In genomic region chr9:99560561-99560960, GRCh38 we compare ENCODE assay signal across 25 cellular contexts.
"Had no signal": no experiment of that assay in that cellular context is flagged by ENCODE, and none has a peak within 500 bp of the region (broad histone marks: within the 10 kb centered on the region; RNA-seq: fewer than 3 reads in every experiment).

No MANE protein-coding gene starts in this region.

- DNase-seq: activated B cell treated with CpG ODN at 0.5 μM for 24 hours; activated CD4-positive, alpha-beta memory T cell treated with anti-CD3 and anti-CD28 coated beads for 36 hours; activated CD4-positive, alpha-beta T cell treated with anti-CD3 and anti-CD28 coated beads for 4 hours; activated CD4-positive, alpha-beta T cell treated with anti-CD3 and anti-CD28 coated beads, Interleukin-2, amount 10 ng/mL, durations not matched to agents 24 days and 14 days; activated CD4-positive, alpha-beta T cell treated with anti-CD3 and anti-CD28 coated beads, Interleukin-2, amount 50 U/mL, for 1 hour; activated CD4-positive, alpha-beta T cell treated with anti-CD3 and anti-CD28 coated beads, Interleukin-2, amount 50 U/mL, for 4 hours; activated CD4-positive, CD25-positive, alpha-beta regulatory T cell treated with anti-CD3 and anti-CD28 coated beads, Interleukin-2, amount 50 U/mL, for 72 hours; activated CD8-positive, alpha-beta memory T cell treated with anti-CD3 and anti-CD28 coated beads, Interleukin-2, amount 10 ng/mL, durations not matched to agents 7 days and 5 days; activated CD8-positive, alpha-beta memory T cell treated with anti-CD3 and anti-CD28 coated beads, Interleukin-2, amount 50 U/mL, for 48 hours; activated CD8-positive, alpha-beta T cell treated with anti-CD3 and anti-CD28 coated beads for 36 hours; activated effector memory CD4-positive, alpha-beta T cell treated with Interleukin-2 at 50 U/mL for 16 hours; activated gamma-delta T cell; activated naive CD4-positive, alpha-beta T cell treated with anti-CD3 and anti-CD28 coated beads, Interleukin-2, amount 10 ng/mL, durations not matched to agents 7 days and 5 days; activated naive CD4-positive, alpha-beta T cell treated with Interleukin-2 at 50 U/mL for 16 hours; activated naive CD8-positive, alpha-beta T cell treated with anti-CD3 and anti-CD28 coated beads, Interleukin-2, amount 10 ng/mL, durations not matched to agents 7 days and 5 days; activated naive CD8-positive, alpha-beta T cell treated with anti-CD3 and anti-CD28 coated beads, Interleukin-2, amount 50 U/mL, for 24 hours; activated T-cell treated with anti-CD3 and anti-CD28 coated beads, Interleukin-2, amount 50 U/mL, for 24 hours; activated T-cell treated with anti-CD3 and anti-CD28 coated beads, Interleukin-2, amount 50 U/mL, for 48 hours; amygdala; anterior cingulate cortex; caudate nucleus; cerebellar nuclear complex; T-helper 1 cell; T-helper 2 cell; T-helper 9 cell had no signal
